Comparison of ENCODE assay signal across 1 cellular context in genomic region chr17:82787081-82787848, GRCh38.
TF ChIP-seq lines count a peak whose summit lies in the region.

No MANE protein-coding gene starts in this region.

TF ChIP-seq in GM12878, 131 proteins besides CTCF, POLR2A, EP300 and RAD21:
- no peak for TF ChIP-seq TCF7 (IDR thresholded peaks at IDR 0.05; ENCODE audit: borderline replicate concordance)
- TF ChIP-seq SMAD5 (IDR thresholded peaks at IDR 0.05; ENCODE audit: low read depth) = no peak
- no peak for TF ChIP-seq EZH2 (IDR thresholded peaks at IDR 0.05; ENCODE audit: borderline replicate concordance, control insufficient read depth, low read depth, low read length)
- no peak for TF ChIP-seq CEBPB (IDR thresholded peaks at IDR 0.05; ENCODE audit: borderline replicate concordance in 1 of 2, low read depth in 2 of 2, low read length in 2 of 2)
- TF ChIP-seq, protein P1, sequence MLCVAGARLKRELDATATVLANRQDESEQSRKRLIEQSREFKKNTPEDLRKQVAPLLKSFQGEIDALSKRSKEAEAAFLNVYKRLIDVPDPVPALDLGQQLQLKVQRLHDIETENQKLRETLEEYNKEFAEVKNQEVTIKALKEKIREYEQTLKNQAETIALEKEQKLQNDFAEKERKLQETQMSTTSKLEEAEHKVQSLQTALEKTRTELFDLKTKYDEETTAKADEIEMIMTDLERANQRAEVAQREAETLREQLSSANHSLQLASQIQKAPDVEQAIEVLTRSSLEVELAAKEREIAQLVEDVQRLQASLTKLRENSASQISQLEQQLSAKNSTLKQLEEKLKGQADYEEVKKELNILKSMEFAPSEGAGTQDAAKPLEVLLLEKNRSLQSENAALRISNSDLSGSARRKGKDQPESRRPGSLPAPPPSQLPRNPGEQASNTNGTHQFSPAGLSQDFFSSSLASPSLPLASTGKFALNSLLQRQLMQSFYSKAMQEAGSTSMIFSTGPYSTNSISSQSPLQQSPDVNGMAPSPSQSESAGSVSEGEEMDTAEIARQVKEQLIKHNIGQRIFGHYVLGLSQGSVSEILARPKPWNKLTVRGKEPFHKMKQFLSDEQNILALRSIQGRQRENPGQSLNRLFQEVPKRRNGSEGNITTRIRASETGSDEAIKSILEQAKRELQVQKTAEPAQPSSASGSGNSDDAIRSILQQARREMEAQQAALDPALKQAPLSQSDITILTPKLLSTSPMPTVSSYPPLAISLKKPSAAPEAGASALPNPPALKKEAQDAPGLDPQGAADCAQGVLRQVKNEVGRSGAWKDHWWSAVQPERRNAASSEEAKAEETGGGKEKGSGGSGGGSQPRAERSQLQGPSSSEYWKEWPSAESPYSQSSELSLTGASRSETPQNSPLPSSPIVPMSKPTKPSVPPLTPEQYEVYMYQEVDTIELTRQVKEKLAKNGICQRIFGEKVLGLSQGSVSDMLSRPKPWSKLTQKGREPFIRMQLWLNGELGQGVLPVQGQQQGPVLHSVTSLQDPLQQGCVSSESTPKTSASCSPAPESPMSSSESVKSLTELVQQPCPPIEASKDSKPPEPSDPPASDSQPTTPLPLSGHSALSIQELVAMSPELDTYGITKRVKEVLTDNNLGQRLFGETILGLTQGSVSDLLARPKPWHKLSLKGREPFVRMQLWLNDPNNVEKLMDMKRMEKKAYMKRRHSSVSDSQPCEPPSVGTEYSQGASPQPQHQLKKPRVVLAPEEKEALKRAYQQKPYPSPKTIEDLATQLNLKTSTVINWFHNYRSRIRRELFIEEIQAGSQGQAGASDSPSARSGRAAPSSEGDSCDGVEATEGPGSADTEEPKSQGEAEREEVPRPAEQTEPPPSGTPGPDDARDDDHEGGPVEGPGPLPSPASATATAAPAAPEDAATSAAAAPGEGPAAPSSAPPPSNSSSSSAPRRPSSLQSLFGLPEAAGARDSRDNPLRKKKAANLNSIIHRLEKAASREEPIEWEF (IDR thresholded peaks at IDR 0.05; ENCODE audit: insufficient replicate concordance, low read depth, low read length) = no peak
- TF ChIP-seq NFYA (IDR thresholded peaks at IDR 0.05; ENCODE audit: borderline replicate concordance, low read depth, low read length) = no peak
- TF ChIP-seq IRF4 (IDR thresholded peaks at IDR 0.05; ENCODE audit: low read depth, low read length) = no peak
- TF ChIP-seq IRF5 (IDR thresholded peaks at IDR 0.05; ENCODE audit: borderline replicate concordance) = no peak
